27 cellular contexts compared by ENCODE assay signal in genomic region chr17:33028778-33029177, GRCh38. TPM values are rescaled to one million over a fixed set of nuclear protein-coding genes. Genes with fewer than 3 reads are reported as not detected.
A peak's percentile ranks its signal among the peaks of the same experiment; 100 is the strongest.
DNase-seq lines count a peak whose midpoint lies in the region; ATAC-seq and TF ChIP-seq lines count a peak whose summit lies in the region.
"Had no signal": no experiment of that assay in that cellular context is flagged by ENCODE, and none has a peak within 500 bp of the region (broad histone marks: within the 10 kb centered on the region; RNA-seq: fewer than 3 reads in every experiment).

No MANE protein-coding gene starts in this region.

- in situ Hi-C loops in ACHN (cut with HindIII; ENCODE audit: low pct_ligation_motif_present, low pct_unique_long_range_greater_than_20kb, low sequenced_read_pairs), result no loop called here

- no peak overlapping the region for H3K4me2 ChIP-seq in hepatocyte

- WGBS in hepatocyte (ENCODE audit: low lambda C conversion rate, missing lambda C conversion rate), result 77% methylated on average over 1 of the region's 1 CpG

- H3K27ac ChIP-seq in VCaP (no peak overlapping the region), hepatocyte (no peak overlapping the region)
- H3K27ac ChIP-seq: HL-60, RWPE1, SK-N-MC had no signal

- H3K79me2 ChIP-seq in hepatocyte, result no peaks in the 10 kb centered on the region

- peak; percentile 13 for DNase-seq in ACHN
- DNase-seq in DMS114 treated with DMSO at 0.1 percent for 48 hours (lab: John Stamatoyannopoulos, UW; ENCODE audit: unreplicated experiment), result peak; percentile 4
- no peak for DNase-seq in kidney epithelial cell (ENCODE audit: low read depth)
- no peak for DNase-seq in hepatocyte (ENCODE audit: low spot score)
- no peak for DNase-seq in H4 (ENCODE audit: low spot score)
- no peak for DNase-seq in HUDEP-2 (lab: John Stamatoyannopoulos, UW; ENCODE audit: unreplicated experiment in 76 of 76)
- DNase-seq: BE2C; Calu3; CD8-positive, alpha-beta memory T cell; GOT3; Karpas-422; MV-4-11; NCI-H2029; NCI-H446; NCI-H524 treated with DMSO at 0.1 percent for 48 hours; NCI-H774; SHP77 treated with DMSO at 0.1 percent for 48 hours had no signal

- ATAC-seq in GM21576 (IDR thresholded peaks at IDR 0.05; ENCODE audit: unreplicated experiment), result no peak
- ATAC-seq: HCT116 had no signal

- H3K36me3 ChIP-seq in kidney epithelial cell (ENCODE audit: control insufficient read depth, insufficient read depth, low read length), result no peaks in the 10 kb centered on the region
- no peaks in the 10 kb centered on the region for H3K36me3 ChIP-seq in hepatocyte (replicated peaks; ENCODE audit: insufficient read depth, low read depth)
- H3K36me3 ChIP-seq: BE2C had no signal

- TF ChIP-seq CTCF in VCaP (conservative IDR thresholded peaks at IDR 0.05) (peak; percentile 80), kidney epithelial cell (IDR thresholded peaks at IDR 0.05; ENCODE audit: insufficient read depth, low read length, poor library complexity, severe bottlenecking) (peak; percentile 21), hepatocyte (IDR thresholded peaks at IDR 0.05; ENCODE audit: poor library complexity) (no peak)

- no peaks in the 10 kb centered on the region for H3K4me1 ChIP-seq in hepatocyte (ENCODE audit: insufficient read depth)
- H3K4me1 ChIP-seq: BE2C had no signal

- no peaks in the 10 kb centered on the region for H3K9me3 ChIP-seq in hepatocyte (ENCODE audit: low read depth)
- H3K9me3 ChIP-seq: BE2C had no signal

- H3K27me3 ChIP-seq in kidney epithelial cell (ENCODE audit: control insufficient read depth, insufficient read depth, low read length), result peaks cover 2% of the 10 kb centered on the region
- peaks cover 7% of the 10 kb centered on the region for H3K27me3 ChIP-seq in hepatocyte

- H3K4me3 ChIP-seq in kidney epithelial cell (ENCODE audit: low read depth, low read length), result no peak overlapping the region
- H3K4me3 ChIP-seq in hepatocyte, result no peak overlapping the region
- H3K4me3 ChIP-seq: SK-N-MC had no signal

- H3K9me2 ChIP-seq in hepatocyte (replicated peaks; ENCODE audit: insufficient read depth), result no peaks in the 10 kb centered on the region

- no peak overlapping the region for H2AFZ ChIP-seq in hepatocyte

- H4K20me1 ChIP-seq in hepatocyte (ENCODE audit: insufficient read depth, poor library complexity, severe bottlenecking), result no peaks in the 10 kb centered on the region

RNA-seq across cellular contexts. Expression of gene SPACA3, which starts 37.1 kb away (rescaled TPM):
- total RNA-seq in kidney epithelial cell (not detected in 2 replicates), hepatocyte (not detected in 2 replicates)
- not detected in 2 replicates for polyA plus RNA-seq in hepatocyte
- total RNA-seq in H4 (2014; rRNA removed; shearing (Covaris generic)), result not detected in 2 replicates
- total RNA-seq: A673; Calu3; CD8-positive, alpha-beta memory T cell; M059J; T-helper 1 cell treated with Interleukin-12 subunit alpha and Interleukin-12 subunit beta and Interleukin-4 antibody, amounts not matched to agents 30 ng/mL and 1 ng/mL, for 36 hours had no signal
- polyA plus RNA-seq: CD14-positive monocyte; CD8-positive, alpha-beta memory T cell had no signal

Comparison
In these comparisons a context has a peak if more than half of its experiments do, and no peak if none do; other contexts are left out.
1. DNase-seq: peak in ACHN (single experiment) and DMS114 treated with DMSO at 0.1 percent for 48 hours (single experiment); none in kidney epithelial cell (single experiment), hepatocyte (single experiment), H4 (single experiment) and HUDEP-2 (0 of 76).